Comparison of ENCODE assay signal across 24 cellular contexts in the genomic region with DNA sequence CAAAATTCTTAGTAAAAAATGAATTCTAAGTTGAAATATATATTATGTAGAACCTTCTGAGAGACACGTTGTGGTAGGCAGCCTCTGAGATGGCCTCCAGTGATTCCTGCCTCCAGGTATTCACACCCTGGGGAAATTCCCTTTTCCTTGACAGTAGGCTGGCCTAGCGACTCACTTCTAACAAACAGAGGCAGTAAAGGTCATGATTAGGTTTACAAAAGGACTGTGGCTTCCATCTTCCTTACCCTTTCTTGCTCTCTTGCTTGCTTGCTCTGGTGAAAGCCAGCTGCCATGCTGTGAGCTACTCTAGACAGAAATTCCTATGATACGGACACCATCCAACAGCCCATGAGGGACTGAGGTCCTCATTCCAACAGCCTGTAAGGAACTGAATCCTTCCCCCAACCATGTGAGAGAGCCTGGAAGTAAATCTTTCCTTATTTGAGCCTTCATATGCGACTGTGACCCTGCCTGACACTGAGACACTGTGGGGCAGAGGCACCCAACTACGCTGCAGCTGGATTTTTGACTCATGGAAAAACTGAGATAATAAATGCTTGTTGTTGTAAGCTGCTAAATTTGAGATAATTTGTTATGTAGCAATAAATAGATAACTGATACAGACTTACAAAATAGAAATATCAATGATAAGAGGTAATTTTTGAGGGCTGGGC. TPM values are rescaled to one million over a fixed set of nuclear protein-coding genes. Genes with fewer than 3 reads are reported as not detected.
DNase-seq lines count a peak whose midpoint lies in the region; ATAC-seq, FAIRE-seq and TF ChIP-seq lines count a peak whose summit lies in the region.
"Had no signal": no experiment of that assay in that cellular context is flagged by ENCODE, and none has a peak within 500 bp of the region (broad histone marks: within the 10 kb centered on the region; RNA-seq: fewer than 3 reads in every experiment).

No MANE protein-coding gene starts in this region.

- no peak for FAIRE-seq in GM12892 (lab: Jason Lieb, UNC)

- H3K27ac ChIP-seq in HUES48 (ENCODE audit: low read depth, low read length) (peak overlapping the region; percentile 66), mesenchymal stem cell (ENCODE audit: low read length, poor library complexity, severe bottlenecking) (no peak overlapping the region)
- H3K27ac ChIP-seq: dorsolateral prefrontal cortex, GM23248, left lung, Peyer's patch had no signal

- H3K9me3 Mint-ChIP-seq in activated naive CD8-positive, alpha-beta T cell treated with anti-CD3 and anti-CD28 coated beads for 36 hours = no peaks in the 10 kb centered on the region
- H3K9me3 Mint-ChIP-seq: CD8-positive, alpha-beta T cell had no signal

- H2BK12ac ChIP-seq in mesenchymal stem cell (ENCODE audit: low read length in 2 of 2) = no peak overlapping the region

- peak overlapping the region; percentile 83 for H3K27ac Mint-ChIP-seq in activated naive CD8-positive, alpha-beta T cell treated with anti-CD3 and anti-CD28 coated beads for 36 hours
- H3K27ac Mint-ChIP-seq: CD8-positive, alpha-beta T cell had no signal

- H3K4me3 ChIP-seq in HUES48 (ENCODE audit: low read depth, low read length) = no peak overlapping the region
- H3K4me3 ChIP-seq in mesenchymal stem cell (ENCODE audit: insufficient read depth in 1 of 2, low read depth in 1 of 2, low read length in 2 of 2) = no peak overlapping the region
- H3K4me3 ChIP-seq: dorsolateral prefrontal cortex, GM23248, left lung, Peyer's patch had no signal

- H3K14ac ChIP-seq in mesenchymal stem cell (ENCODE audit: low read length in 2 of 2) = no peak overlapping the region

- H3K4ac ChIP-seq in mesenchymal stem cell (ENCODE audit: low read depth in 1 of 2, low read length in 2 of 2) = no peak overlapping the region

- H3K27me3 Mint-ChIP-seq in activated naive CD8-positive, alpha-beta T cell treated with anti-CD3 and anti-CD28 coated beads for 36 hours = no peaks in the 10 kb centered on the region

- H3K9ac ChIP-seq in HUES48 (ENCODE audit: low read depth, low read length) (no peak overlapping the region), mesenchymal stem cell (ENCODE audit: low read length) (no peak overlapping the region)
- H3K9ac ChIP-seq: GM23248, SK-N-SH had no signal

- H2AK5ac ChIP-seq in mesenchymal stem cell (ENCODE audit: low read length, severe bottlenecking) = peak overlapping the region; percentile 67

- no peak overlapping the region for H3K4me2 ChIP-seq in mesenchymal stem cell (ENCODE audit: low read length, poor library complexity, severe bottlenecking)
- H3K4me2 ChIP-seq: SK-N-SH had no signal

- no peak for TF ChIP-seq POLR2A in GM12892 (IDR thresholded peaks at IDR 0.05; ENCODE audit: low read depth, low read length)

- no peak overlapping the region for H4K8ac ChIP-seq in mesenchymal stem cell (ENCODE audit: low read length)

- DNase-seq in ELR (ENCODE audit: low read depth) = peak; percentile 38
- no peak for DNase-seq in activated naive CD8-positive, alpha-beta T cell treated with anti-CD3 and anti-CD28 coated beads for 36 hours
- no peak for DNase-seq in mesenchymal stem cell
- no peak for DNase-seq in cardiac septum (ENCODE audit: low spot score)
- no peak for DNase-seq in GM12892 (ENCODE audit: insufficient read length)
- DNase-seq: activated CD4-positive, CD25-positive, alpha-beta regulatory T cell treated with anti-CD3 and anti-CD28 coated beads, Interleukin-2, amount 50 U/mL, for 72 hours; activated effector memory CD4-positive, alpha-beta T cell treated with anti-CD3 and anti-CD28 coated beads, Interleukin-2, amount 50 U/mL, for 16 hours; amygdala; caudate nucleus; CD8-positive, alpha-beta T cell; DMS79 treated with DMSO at 0.1 percent for 48 hours; dorsolateral prefrontal cortex; GM23248; left lung; NCI-H1436 treated with DMSO at 0.1 percent for 48 hours; NCI-H774; nucleus accumbens; Peyer's patch; retina; SK-N-SH; stimulated activated CD4-positive, alpha-beta T cell treated with anti-CD3 and anti-CD28 coated beads, Interleukin-12 subunit alpha, Interleukin-12 subunit beta, amount 100 ng/mL, for 4 hours; T-helper 9 cell had no signal

- no peak overlapping the region for H3K4me3 Mint-ChIP-seq in activated naive CD8-positive, alpha-beta T cell treated with anti-CD3 and anti-CD28 coated beads for 36 hours
- H3K4me3 Mint-ChIP-seq: CD8-positive, alpha-beta T cell had no signal

- H3K23ac ChIP-seq in mesenchymal stem cell (ENCODE audit: low read length in 2 of 2) = no peak overlapping the region

- H3K18ac ChIP-seq in mesenchymal stem cell (ENCODE audit: low read depth in 1 of 2, low read length in 2 of 2) = peak overlapping the region in 1 of 2 experiments; percentile 41

- intact Hi-C loops in cardiac septum (cut with DNase I) = no loop called here

- 0 out of 2 replicates have a peak, but pooled peaks cover 6% of the 10 kb centered on the region for H3K4me1 ChIP-seq in HUES48 (ENCODE audit: control insufficient read depth, insufficient read depth, low read length)
- H3K4me1 ChIP-seq in mesenchymal stem cell (ENCODE audit: control insufficient read depth, insufficient read depth, low read depth, low read length) = peaks cover 3% of the 10 kb centered on the region
- H3K4me1 ChIP-seq: Peyer's patch had no signal

- no peak overlapping the region for H2AFZ ChIP-seq in mesenchymal stem cell (ENCODE audit: low read depth, low read length)
- H2AFZ ChIP-seq: GM23248 had no signal

- H3K79me1 ChIP-seq in mesenchymal stem cell (replicated peaks; ENCODE audit: low read length, poor library complexity, severe bottlenecking) = peaks cover 13% of the 10 kb centered on the region

- H2BK15ac ChIP-seq in mesenchymal stem cell (ENCODE audit: low read depth, poor library complexity, severe bottlenecking) = no peak overlapping the region

- peaks cover 10% of the 10 kb centered on the region for H3K36me3 Mint-ChIP-seq in activated naive CD8-positive, alpha-beta T cell treated with anti-CD3 and anti-CD28 coated beads for 36 hours
- H3K36me3 Mint-ChIP-seq: CD8-positive, alpha-beta T cell had no signal

- no peak overlapping the region for H2BK120ac ChIP-seq in mesenchymal stem cell (ENCODE audit: low read depth, low read length)

- H3K36me3 ChIP-seq in HUES48 (ENCODE audit: control insufficient read depth, insufficient read depth, low read length) (no peaks in the 10 kb centered on the region), mesenchymal stem cell (ENCODE audit: control insufficient read depth in 1 of 2, insufficient read depth in 2 of 2, low read depth in 1 of 2, low read length in 2 of 2) (peaks cover 0 to 24% of the 10 kb centered on the region in 2 experiments)
- H3K36me3 ChIP-seq: left lung, Peyer's patch had no signal

- no peaks in the 10 kb centered on the region for H3K27me3 ChIP-seq in HUES48 (ENCODE audit: control insufficient read depth, insufficient read depth, low read length)
- H3K27me3 ChIP-seq in mesenchymal stem cell (ENCODE audit: control insufficient read depth in 1 of 2, insufficient read depth in 1 of 2, low read length in 2 of 2) = no peaks in the 10 kb centered on the region
- H3K27me3 ChIP-seq: dorsolateral prefrontal cortex, left lung, Peyer's patch had no signal

- WGBS in mesenchymal stem cell = 69% methylated on average over 5 of the region's 5 CpGs

- H3K4me1 Mint-ChIP-seq in activated naive CD8-positive, alpha-beta T cell treated with anti-CD3 and anti-CD28 coated beads for 36 hours = peaks cover 22% of the 10 kb centered on the region

- no peak for ATAC-seq in GM21360 (IDR thresholded peaks at IDR 0.05; ENCODE audit: unreplicated experiment)
- ATAC-seq: CD8-positive, alpha-beta T cell had no signal

- H3K9me3 ChIP-seq in HUES48 (ENCODE audit: control insufficient read depth, insufficient read depth, low read length) (no peaks in the 10 kb centered on the region), mesenchymal stem cell (ENCODE audit: control insufficient read depth, low read length) (peaks cover 2% of the 10 kb centered on the region)
- H3K9me3 ChIP-seq: left lung, Peyer's patch had no signal

- no peak overlapping the region for H4K91ac ChIP-seq in mesenchymal stem cell (ENCODE audit: low read length)

- no peak overlapping the region for H2BK5ac ChIP-seq in mesenchymal stem cell (ENCODE audit: low read depth, low read length, poor library complexity, severe bottlenecking)

RNA-seq across cellular contexts. Expression of gene SERTAD2, which starts 32.7 kb away (rescaled TPM):
- 10 to 100 TPM; 22.7 to 23.3 TPM for total RNA-seq in activated naive CD8-positive, alpha-beta T cell treated with anti-CD3 and anti-CD28 coated beads for 36 hours
- 18.5 TPM for polyA plus RNA-seq in mesenchymal stem cell (2013, experiment 1 of 2)
- polyA plus RNA-seq in mesenchymal stem cell (2013, experiment 2 of 2) = 16.0 TPM
- total RNA-seq in cardiac septum = 22.8 TPM
- 21.0 TPM for polyA plus RNA-seq in GM12892 (2012; ENCODE audit: missing spikeins)
